15 cellular contexts compared by ENCODE assay signal in the genomic region with DNA sequence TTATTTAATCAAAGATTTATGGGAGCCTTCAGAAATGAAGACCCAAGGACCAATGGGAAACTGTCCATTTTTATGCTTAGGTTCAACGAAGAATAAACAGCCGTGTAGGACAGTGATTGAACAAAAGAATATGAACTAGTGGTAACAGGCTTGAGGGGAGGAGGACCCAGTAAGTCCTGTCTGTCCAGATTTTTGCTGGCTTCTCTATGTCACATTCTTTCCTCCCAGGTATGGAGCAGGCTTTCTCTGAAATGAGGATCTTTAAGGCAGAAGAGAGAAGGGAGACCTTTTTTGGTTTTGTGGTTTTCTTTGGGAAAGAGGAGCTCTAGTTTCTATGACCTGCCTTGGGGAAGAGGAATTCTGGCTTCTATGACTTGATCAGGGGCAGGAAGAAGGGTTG.
"Had no signal": no experiment of that assay in that cellular context is flagged by ENCODE, and none has a peak within 500 bp of the region (broad histone marks: within the 10 kb centered on the region; RNA-seq: fewer than 3 reads in every experiment).

No MANE protein-coding gene starts in this region.

- H3K36me3 ChIP-seq: right lobe of liver, stomach had no signal

- H3K27ac Mint-ChIP-seq: activated CD4-positive, alpha-beta T cell treated with anti-CD3 and anti-CD28 coated beads for 36 hours; activated CD8-positive, alpha-beta T cell treated with anti-CD3 and anti-CD28 coated beads, Interleukin-2, amount 10 ng/mL, durations not matched to agents 7 days and 5 days; activated naive CD4-positive, alpha-beta T cell treated with anti-CD3 and anti-CD28 coated beads, Interleukin-2, amount 50 U/mL, for 72 hours; activated T-cell treated with anti-CD3 and anti-CD28 coated beads, Interleukin-2, amount 50 U/mL, for 72 hours had no signal

- H3K4me3 Mint-ChIP-seq: activated CD4-positive, alpha-beta T cell treated with anti-CD3 and anti-CD28 coated beads for 36 hours; activated CD8-positive, alpha-beta T cell treated with anti-CD3 and anti-CD28 coated beads, Interleukin-2, amount 10 ng/mL, durations not matched to agents 7 days and 5 days; activated T-cell treated with anti-CD3 and anti-CD28 coated beads, Interleukin-2, amount 50 U/mL, for 72 hours; neural crest cell had no signal

- H3K4me3 ChIP-seq: coronary artery, psoas muscle, right lobe of liver, stomach, testis had no signal

- H3K4me1 ChIP-seq: psoas muscle, right lobe of liver, stomach, testis had no signal

- ATAC-seq: activated CD4-positive, alpha-beta T cell treated with anti-CD3 and anti-CD28 coated beads for 36 hours; activated CD8-positive, alpha-beta T cell treated with anti-CD3 and anti-CD28 coated beads, Interleukin-2, amount 10 ng/mL, durations not matched to agents 7 days and 5 days; activated naive CD4-positive, alpha-beta T cell treated with anti-CD3 and anti-CD28 coated beads, Interleukin-2, amount 50 U/mL, for 72 hours; activated T-cell treated with anti-CD3 and anti-CD28 coated beads, Interleukin-2, amount 50 U/mL, for 72 hours; psoas muscle; right lobe of liver had no signal

- DNase-seq: activated CD4-positive, alpha-beta T cell treated with anti-CD3 and anti-CD28 coated beads for 36 hours; activated CD8-positive, alpha-beta memory T cell treated with anti-CD3 and anti-CD28 coated beads, Interleukin-2, amount 50 U/mL, for 48 hours; activated CD8-positive, alpha-beta T cell treated with anti-CD3 and anti-CD28 coated beads, Interleukin-2, amount 10 ng/mL, durations not matched to agents 7 days and 5 days; activated gamma-delta T cell; activated T-cell treated with anti-CD3 and anti-CD28 coated beads, Interleukin-2, amount 50 U/mL, for 72 hours; caudate nucleus; effector CD4-positive, alpha-beta T cell; foreskin melanocyte; psoas muscle; right lobe of liver; stomach; testis had no signal

- H3K27ac ChIP-seq: coronary artery, psoas muscle, right lobe of liver, stomach, testis had no signal

- H3K36me3 Mint-ChIP-seq: activated naive CD4-positive, alpha-beta T cell treated with anti-CD3 and anti-CD28 coated beads, Interleukin-2, amount 50 U/mL, for 72 hours had no signal

- H3K4me1 Mint-ChIP-seq: activated CD4-positive, alpha-beta T cell treated with anti-CD3 and anti-CD28 coated beads for 36 hours; neural crest cell had no signal

- H3K9me3 Mint-ChIP-seq: activated naive CD4-positive, alpha-beta T cell treated with anti-CD3 and anti-CD28 coated beads, Interleukin-2, amount 50 U/mL, for 72 hours had no signal

- H3K27me3 ChIP-seq: right lobe of liver, stomach, testis had no signal

- H3K9me3 ChIP-seq: psoas muscle, right lobe of liver, stomach, testis had no signal
